1 cellular context compared by ENCODE assay signal in the genomic region with DNA sequence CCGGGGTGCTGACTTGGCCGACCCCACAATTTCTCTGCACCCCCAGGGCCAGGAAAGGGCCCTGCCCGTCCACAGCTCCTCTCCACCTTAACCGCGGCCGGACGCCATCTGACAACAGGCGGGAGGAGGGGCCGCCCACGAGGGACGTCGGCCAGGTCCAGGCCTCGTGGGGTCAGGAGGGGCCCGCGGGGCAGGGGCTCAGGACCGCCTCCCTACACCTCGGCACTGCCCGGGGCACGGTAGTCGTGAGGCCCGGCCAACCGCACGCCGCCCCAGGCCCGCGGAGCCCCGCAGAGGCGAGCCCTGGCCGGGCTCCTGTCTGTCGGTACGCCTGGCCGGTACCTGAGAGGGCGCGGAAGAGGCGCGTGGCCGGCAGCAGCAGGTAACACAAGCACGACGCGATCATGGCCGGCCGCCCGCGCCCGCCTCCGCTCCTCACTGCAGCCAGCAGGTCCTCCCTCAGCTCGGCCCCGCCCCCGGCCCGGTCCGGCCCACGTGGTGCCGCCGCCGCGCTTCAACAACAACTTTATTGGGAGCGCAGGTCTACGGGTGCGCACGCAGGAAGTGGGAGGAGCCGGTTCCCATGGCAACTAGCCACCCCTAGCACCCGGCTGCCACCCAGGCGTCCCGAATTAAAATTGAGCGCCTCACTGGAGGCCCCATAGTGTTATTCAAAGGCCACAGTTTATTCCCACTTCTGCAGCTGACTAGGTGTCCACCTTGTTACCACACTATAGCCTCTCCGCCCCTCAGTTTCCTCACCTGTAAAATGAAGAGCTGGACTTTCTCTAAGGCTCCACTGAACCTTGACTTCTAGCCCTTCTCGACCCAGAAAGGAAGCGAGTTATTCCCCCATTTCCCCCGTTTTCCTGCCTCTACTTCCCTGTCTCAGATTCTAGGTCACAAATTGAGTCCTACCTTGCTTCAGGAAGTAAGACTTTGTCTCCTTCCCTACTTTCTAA.
TF ChIP-seq lines count a peak whose summit lies in the region.

A gene with protein sequence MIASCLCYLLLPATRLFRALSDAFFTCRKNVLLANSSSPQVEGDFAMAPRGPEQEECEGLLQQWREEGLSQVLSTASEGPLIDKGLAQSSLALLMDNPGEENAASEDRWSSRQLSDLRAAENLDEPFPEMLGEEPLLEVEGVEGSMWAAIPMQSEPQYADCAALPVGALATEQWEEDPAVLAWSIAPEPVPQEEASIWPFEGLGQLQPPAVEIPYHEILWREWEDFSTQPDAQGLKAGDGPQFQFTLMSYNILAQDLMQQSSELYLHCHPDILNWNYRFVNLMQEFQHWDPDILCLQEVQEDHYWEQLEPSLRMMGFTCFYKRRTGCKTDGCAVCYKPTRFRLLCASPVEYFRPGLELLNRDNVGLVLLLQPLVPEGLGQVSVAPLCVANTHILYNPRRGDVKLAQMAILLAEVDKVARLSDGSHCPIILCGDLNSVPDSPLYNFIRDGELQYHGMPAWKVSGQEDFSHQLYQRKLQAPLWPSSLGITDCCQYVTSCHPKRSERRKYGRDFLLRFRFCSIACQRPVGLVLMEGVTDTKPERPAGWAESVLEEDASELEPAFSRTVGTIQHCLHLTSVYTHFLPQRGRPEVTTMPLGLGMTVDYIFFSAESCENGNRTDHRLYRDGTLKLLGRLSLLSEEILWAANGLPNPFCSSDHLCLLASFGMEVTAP (minus strand): TSS at position 461 of the 962 bp plus-strand sequence. CDS start 55 bp downstream, at position 406.

TF ChIP-seq in HEK293, 187 proteins besides CTCF, POLR2A, EP300 and RAD21 (continued from another document and continues in another):
- TF ChIP-seq, protein P1, sequence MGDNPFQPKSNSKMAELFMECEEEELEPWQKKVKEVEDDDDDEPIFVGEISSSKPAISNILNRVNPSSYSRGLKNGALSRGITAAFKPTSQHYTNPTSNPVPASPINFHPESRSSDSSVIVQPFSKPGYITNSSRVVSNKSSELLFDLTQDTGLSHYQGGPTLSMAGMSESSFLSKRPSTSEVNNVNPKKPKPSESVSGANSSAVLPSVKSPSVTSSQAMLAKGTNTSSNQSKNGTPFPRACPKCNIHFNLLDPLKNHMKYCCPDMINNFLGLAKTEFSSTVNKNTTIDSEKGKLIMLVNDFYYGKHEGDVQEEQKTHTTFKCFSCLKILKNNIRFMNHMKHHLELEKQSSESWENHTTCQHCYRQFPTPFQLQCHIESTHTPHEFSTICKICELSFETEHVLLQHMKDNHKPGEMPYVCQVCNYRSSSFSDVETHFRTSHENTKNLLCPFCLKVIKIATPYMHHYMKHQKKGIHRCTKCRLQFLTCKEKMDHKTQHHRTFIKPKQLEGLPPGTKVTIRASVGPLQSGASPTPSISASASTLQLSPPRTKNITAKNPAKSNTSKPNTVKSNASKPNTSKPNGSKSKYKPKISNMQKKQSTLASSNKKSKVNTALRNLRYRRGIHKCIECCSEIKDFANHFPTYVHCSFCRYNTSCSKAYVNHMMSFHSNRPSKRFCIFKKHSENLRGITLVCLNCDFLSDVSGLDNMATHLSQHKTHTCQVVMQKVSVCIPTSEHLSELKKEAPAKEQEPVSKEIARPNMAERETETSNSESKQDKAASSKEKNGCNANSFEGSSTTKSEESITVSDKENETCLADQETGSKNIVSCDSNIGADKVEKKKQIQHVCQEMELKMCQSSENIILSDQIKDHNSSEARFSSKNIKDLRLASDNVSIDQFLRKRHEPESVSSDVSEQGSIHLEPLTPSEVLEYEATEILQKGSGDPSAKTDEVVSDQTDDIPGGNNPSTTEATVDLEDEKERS (tag by site-specific recombination; IDR thresholded peaks at IDR 0.05): no peak
- TF ChIP-seq, protein P2, sequence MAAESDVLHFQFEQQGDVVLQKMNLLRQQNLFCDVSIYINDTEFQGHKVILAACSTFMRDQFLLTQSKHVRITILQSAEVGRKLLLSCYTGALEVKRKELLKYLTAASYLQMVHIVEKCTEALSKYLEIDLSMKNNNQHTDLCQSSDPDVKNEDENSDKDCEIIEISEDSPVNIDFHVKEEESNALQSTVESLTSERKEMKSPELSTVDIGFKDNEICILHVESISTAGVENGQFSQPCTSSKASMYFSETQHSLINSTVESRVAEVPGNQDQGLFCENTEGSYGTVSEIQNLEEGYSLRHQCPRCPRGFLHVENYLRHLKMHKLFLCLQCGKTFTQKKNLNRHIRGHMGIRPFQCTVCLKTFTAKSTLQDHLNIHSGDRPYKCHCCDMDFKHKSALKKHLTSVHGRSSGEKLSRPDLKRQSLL (tag by site-specific recombination; IDR thresholded peaks at IDR 0.05): no peak
- no peak for TF ChIP-seq ZNF23 (tag by site-specific recombination; IDR thresholded peaks at IDR 0.05; ENCODE audit: borderline replicate concordance)
- no peak for TF ChIP-seq ZNF600 (tag by site-specific recombination; IDR thresholded peaks at IDR 0.05)
- no peak for TF ChIP-seq ZNF473 (tag by site-specific recombination; IDR thresholded peaks at IDR 0.05)
- TF ChIP-seq, protein P3, sequence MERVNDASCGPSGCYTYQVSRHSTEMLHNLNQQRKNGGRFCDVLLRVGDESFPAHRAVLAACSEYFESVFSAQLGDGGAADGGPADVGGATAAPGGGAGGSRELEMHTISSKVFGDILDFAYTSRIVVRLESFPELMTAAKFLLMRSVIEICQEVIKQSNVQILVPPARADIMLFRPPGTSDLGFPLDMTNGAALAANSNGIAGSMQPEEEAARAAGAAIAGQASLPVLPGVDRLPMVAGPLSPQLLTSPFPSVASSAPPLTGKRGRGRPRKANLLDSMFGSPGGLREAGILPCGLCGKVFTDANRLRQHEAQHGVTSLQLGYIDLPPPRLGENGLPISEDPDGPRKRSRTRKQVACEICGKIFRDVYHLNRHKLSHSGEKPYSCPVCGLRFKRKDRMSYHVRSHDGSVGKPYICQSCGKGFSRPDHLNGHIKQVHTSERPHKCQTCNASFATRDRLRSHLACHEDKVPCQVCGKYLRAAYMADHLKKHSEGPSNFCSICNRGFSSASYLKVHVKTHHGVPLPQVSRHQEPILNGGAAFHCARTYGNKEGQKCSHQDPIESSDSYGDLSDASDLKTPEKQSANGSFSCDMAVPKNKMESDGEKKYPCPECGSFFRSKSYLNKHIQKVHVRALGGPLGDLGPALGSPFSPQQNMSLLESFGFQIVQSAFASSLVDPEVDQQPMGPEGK (tag by site-specific recombination; IDR thresholded peaks at IDR 0.05): no peak
- TF ChIP-seq ZNF623 (tag by site-specific recombination; IDR thresholded peaks at IDR 0.05): no peak
- TF ChIP-seq ZBTB7A (tag by site-specific recombination; IDR thresholded peaks at IDR 0.05; ENCODE audit: low read depth): no peak
- no peak for TF ChIP-seq ZNF776 (tag by site-specific recombination; IDR thresholded peaks at IDR 0.05; ENCODE audit: borderline replicate concordance)
- TF ChIP-seq, protein P4, sequence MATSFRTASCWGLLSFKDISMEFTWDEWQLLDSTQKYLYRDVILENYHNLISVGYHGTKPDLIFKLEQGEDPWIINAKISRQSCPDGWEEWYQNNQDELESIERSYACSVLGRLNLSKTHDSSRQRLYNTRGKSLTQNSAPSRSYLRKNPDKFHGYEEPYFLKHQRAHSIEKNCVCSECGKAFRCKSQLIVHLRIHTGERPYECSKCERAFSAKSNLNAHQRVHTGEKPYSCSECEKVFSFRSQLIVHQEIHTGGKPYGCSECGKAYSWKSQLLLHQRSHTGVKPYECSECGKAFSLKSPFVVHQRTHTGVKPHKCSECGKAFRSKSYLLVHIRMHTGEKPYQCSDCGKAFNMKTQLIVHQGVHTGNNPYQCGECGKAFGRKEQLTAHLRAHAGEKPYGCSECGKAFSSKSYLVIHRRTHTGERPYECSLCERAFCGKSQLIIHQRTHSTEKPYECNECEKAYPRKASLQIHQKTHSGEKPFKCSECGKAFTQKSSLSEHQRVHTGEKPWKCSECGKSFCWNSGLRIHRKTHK (tag by site-specific recombination; IDR thresholded peaks at IDR 0.05): no peak
- no peak for TF ChIP-seq BCL11B (tag by site-specific recombination; IDR thresholded peaks at IDR 0.05; ENCODE audit: low read depth)
- TF ChIP-seq ZNF48 (tag by site-specific recombination; IDR thresholded peaks at IDR 0.05): no peak
- TF ChIP-seq YY2 (tag by site-specific recombination; IDR thresholded peaks at IDR 0.05): no peak
- TF ChIP-seq ZFP3 (tag by site-specific recombination; IDR thresholded peaks at IDR 0.05; ENCODE audit: low read depth): no peak
- TF ChIP-seq ZFHX2 (tag by site-specific recombination; conservative IDR thresholded peaks at IDR 0.05): peak; percentile 99
- TF ChIP-seq GLI4 (tag by site-specific recombination; IDR thresholded peaks at IDR 0.05): no peak
- TF ChIP-seq GFI1B (tag by site-specific recombination; IDR thresholded peaks at IDR 0.05): no peak
- no peak for TF ChIP-seq ZNF311 (tag by site-specific recombination; IDR thresholded peaks at IDR 0.05; ENCODE audit: borderline replicate concordance)
- TF ChIP-seq SALL2 (tag by site-specific recombination; IDR thresholded peaks at IDR 0.05; ENCODE audit: borderline replicate concordance): no peak
- no peak for TF ChIP-seq ZNF549 (tag by site-specific recombination; IDR thresholded peaks at IDR 0.05)
- TF ChIP-seq, protein P5, sequence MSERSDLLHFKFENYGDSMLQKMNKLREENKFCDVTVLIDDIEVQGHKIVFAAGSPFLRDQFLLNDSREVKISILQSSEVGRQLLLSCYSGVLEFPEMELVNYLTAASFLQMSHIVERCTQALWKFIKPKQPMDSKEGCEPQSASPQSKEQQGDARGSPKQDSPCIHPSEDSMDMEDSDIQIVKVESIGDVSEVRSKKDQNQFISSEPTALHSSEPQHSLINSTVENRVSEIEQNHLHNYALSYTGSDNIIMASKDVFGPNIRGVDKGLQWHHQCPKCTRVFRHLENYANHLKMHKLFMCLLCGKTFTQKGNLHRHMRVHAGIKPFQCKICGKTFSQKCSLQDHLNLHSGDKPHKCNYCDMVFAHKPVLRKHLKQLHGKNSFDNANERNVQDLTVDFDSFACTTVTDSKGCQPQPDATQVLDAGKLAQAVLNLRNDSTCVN (tag by site-specific recombination; optimal IDR thresholded peaks at IDR 0.05): peak; percentile 92
- no peak for TF ChIP-seq ZNF394 (tag by site-specific recombination; IDR thresholded peaks at IDR 0.05; ENCODE audit: borderline replicate concordance)
- no peak for TF ChIP-seq MEIS1 (CRISPR knock-in tag; IDR thresholded peaks at IDR 0.05; ENCODE audit: borderline replicate concordance)
- TF ChIP-seq MZF1 (tag by site-specific recombination; IDR thresholded peaks at IDR 0.05; ENCODE audit: borderline replicate concordance): no peak
- no peak for TF ChIP-seq ZNF114 (tag by site-specific recombination; IDR thresholded peaks at IDR 0.05)
- TF ChIP-seq ZNF768 (tag by site-specific recombination; IDR thresholded peaks at IDR 0.05): no peak
- no peak for TF ChIP-seq ZNF391 (tag by site-specific recombination; IDR thresholded peaks at IDR 0.05; ENCODE audit: borderline replicate concordance, low read depth)
- peak; percentile 81; the same call in 1 of the 2 replicates for TF ChIP-seq KLF8 (tag by site-specific recombination; IDR thresholded peaks at IDR 0.05)
- no peak for TF ChIP-seq ZIC2 (tag by site-specific recombination; IDR thresholded peaks at IDR 0.05)
- peak; percentile 87 for TF ChIP-seq KLF9 (tag by site-specific recombination; IDR thresholded peaks at IDR 0.05; ENCODE audit: low read depth)
- 0 out of 2 replicates have a peak, but pooled peaks have one; percentile 25 for TF ChIP-seq GLIS2 (tag by site-specific recombination; IDR thresholded peaks at IDR 0.05)
- no peak for TF ChIP-seq ZNF24 (tag by site-specific recombination; IDR thresholded peaks at IDR 0.05)
- no peak for TF ChIP-seq ZNF354C (tag by site-specific recombination; IDR thresholded peaks at IDR 0.05; ENCODE audit: borderline replicate concordance, low read depth)
- TF ChIP-seq, protein P6, sequence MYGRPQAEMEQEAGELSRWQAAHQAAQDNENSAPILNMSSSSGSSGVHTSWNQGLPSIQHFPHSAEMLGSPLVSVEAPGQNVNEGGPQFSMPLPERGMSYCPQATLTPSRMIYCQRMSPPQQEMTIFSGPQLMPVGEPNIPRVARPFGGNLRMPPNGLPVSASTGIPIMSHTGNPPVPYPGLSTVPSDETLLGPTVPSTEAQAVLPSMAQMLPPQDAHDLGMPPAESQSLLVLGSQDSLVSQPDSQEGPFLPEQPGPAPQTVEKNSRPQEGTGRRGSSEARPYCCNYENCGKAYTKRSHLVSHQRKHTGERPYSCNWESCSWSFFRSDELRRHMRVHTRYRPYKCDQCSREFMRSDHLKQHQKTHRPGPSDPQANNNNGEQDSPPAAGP (tag by site-specific recombination; IDR thresholded peaks at IDR 0.05): peak; percentile 85
- no peak for TF ChIP-seq ZNF585B (tag by site-specific recombination; IDR thresholded peaks at IDR 0.05)
- no peak for TF ChIP-seq ZNF560 (tag by site-specific recombination; IDR thresholded peaks at IDR 0.05; ENCODE audit: borderline replicate concordance)
- TF ChIP-seq ZNF610 (tag by site-specific recombination; IDR thresholded peaks at IDR 0.05; ENCODE audit: borderline replicate concordance): peak; percentile 89; the same call in 1 of the 2 replicates
- TF ChIP-seq IKZF3 (tag by site-specific recombination; IDR thresholded peaks at IDR 0.05): 0 out of 2 replicates have a peak, but pooled peaks have one; percentile 21
- no peak for TF ChIP-seq ZNF521 (tag by site-specific recombination; IDR thresholded peaks at IDR 0.05)
- TF ChIP-seq, protein P7, sequence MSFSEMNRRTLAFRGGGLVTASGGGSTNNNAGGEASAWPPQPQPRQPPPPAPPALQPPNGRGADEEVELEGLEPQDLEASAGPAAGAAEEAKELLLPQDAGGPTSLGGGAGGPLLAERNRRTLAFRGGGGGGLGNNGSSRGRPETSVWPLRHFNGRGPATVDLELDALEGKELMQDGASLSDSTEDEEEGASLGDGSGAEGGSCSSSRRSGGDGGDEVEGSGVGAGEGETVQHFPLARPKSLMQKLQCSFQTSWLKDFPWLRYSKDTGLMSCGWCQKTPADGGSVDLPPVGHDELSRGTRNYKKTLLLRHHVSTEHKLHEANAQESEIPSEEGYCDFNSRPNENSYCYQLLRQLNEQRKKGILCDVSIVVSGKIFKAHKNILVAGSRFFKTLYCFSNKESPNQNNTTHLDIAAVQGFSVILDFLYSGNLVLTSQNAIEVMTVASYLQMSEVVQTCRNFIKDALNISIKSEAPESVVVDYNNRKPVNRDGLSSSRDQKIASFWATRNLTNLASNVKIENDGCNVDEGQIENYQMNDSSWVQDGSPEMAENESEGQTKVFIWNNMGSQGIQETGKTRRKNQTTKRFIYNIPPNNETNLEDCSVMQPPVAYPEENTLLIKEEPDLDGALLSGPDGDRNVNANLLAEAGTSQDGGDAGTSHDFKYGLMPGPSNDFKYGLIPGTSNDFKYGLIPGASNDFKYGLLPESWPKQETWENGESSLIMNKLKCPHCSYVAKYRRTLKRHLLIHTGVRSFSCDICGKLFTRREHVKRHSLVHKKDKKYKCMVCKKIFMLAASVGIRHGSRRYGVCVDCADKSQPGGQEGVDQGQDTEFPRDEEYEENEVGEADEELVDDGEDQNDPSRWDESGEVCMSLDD (tag by site-specific recombination; IDR thresholded peaks at IDR 0.05): 0 out of 2 replicates have a peak, but pooled peaks have one; percentile 47
- TF ChIP-seq PRDM1 (tag by site-specific recombination; IDR thresholded peaks at IDR 0.05): no peak
- TF ChIP-seq, protein P8, sequence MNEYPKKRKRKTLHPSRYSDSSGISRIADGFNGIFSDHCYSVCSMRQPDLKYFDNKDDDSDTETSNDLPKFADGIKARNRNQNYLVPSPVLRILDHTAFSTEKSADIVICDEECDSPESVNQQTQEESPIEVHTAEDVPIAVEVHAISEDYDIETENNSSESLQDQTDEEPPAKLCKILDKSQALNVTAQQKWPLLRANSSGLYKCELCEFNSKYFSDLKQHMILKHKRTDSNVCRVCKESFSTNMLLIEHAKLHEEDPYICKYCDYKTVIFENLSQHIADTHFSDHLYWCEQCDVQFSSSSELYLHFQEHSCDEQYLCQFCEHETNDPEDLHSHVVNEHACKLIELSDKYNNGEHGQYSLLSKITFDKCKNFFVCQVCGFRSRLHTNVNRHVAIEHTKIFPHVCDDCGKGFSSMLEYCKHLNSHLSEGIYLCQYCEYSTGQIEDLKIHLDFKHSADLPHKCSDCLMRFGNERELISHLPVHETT (tag by site-specific recombination; IDR thresholded peaks at IDR 0.05): no peak
- TF ChIP-seq ZNF16 (tag by site-specific recombination; IDR thresholded peaks at IDR 0.05; ENCODE audit: low read depth): no peak
